Comparison of ENCODE assay signal across 8 cellular contexts in genomic region chr1:145425436-145426029, GRCh38. TPM values are rescaled to one million over a fixed set of nuclear protein-coding genes. Genes with fewer than 3 reads are reported as not detected.
A peak's percentile ranks its signal among the peaks of the same experiment; 100 is the strongest.
DNase-seq lines count a peak whose midpoint lies in the region; ATAC-seq, FAIRE-seq and TF ChIP-seq lines count a peak whose summit lies in the region.

Gene NBPF20 (minus strand): TSS chr1:145425603. CDS start chr1:145405272, 20,331 bp downstream.

- no peaks in the 10 kb centered on the region; a peak in 1 of 5 replicates for H3K27me3 ChIP-seq in HepG2 (ENCODE audit: control insufficient read depth in 1 of 2, insufficient read depth in 2 of 2, low read length in 2 of 2)

- TF ChIP-seq POLR2A in HepG2 (IDR thresholded peaks at IDR 0.05; ENCODE audit: insufficient read depth in 1 of 2, low read depth in 2 of 2, low read length in 2 of 2), result peak in 1 of 2 experiments; percentile 62; a peak in 2 of 4 replicates

- H4K20me1 ChIP-seq in HepG2 (ENCODE audit: insufficient read depth, low read length), result no peaks in the 10 kb centered on the region

- DNase-seq in AG08396 (ENCODE audit: low spot score), result peak; percentile 89
- DNase-seq in NCI-H446 treated with DMSO at 0.1 percent for 48 hours (lab: John Stamatoyannopoulos, UW), result peak; percentile 24
- DNase-seq in activated CD4-positive, alpha-beta T cell treated with anti-CD3 and anti-CD28 coated beads for 48 hours, result peak; percentile 81
- peak; percentile 72 for DNase-seq in coronary artery (ENCODE audit: low spot score)
- DNase-seq in HepG2 (ENCODE audit: low spot score), result peak; percentile 72
- DNase-seq in stimulated activated CD4-positive, alpha-beta T cell treated with anti-CD3 and anti-CD28 coated beads, Interleukin-2, amount 100 ng/mL, for 24 hours, result peak; percentile 83 to 85

- FAIRE-seq in HepG2 (lab: Jason Lieb, UNC), result no peak

- H3K79me2 ChIP-seq in HepG2 (ENCODE audit: insufficient read depth, low read length), result no peaks in the 10 kb centered on the region

- H3K9ac ChIP-seq in HepG2 (ENCODE audit: insufficient read depth, low read depth, low read length), result peak within 1 kb of the TSS; percentile 64

- H3K36me3 ChIP-seq in HepG2 (replicated peaks in 1 of 2; ENCODE audit: control insufficient read depth in 1 of 2, insufficient read depth in 2 of 2, low read length in 2 of 2), result no peaks in the 10 kb centered on the region

- TF ChIP-seq RAD21 in HepG2 (CRISPR knock-in tag; IDR thresholded peaks at IDR 0.05), result no peak

- TF ChIP-seq CTCF in coronary artery (IDR thresholded peaks at IDR 0.05), result no peak
- no peak for TF ChIP-seq CTCF in HepG2 (CRISPR knock-in tag; IDR thresholded peaks at IDR 0.05)

- TF ChIP-seq EP300 in HepG2 (IDR thresholded peaks at IDR 0.05; ENCODE audit: low read depth in 2 of 2, low read length in 2 of 2) (no peak), HepG2 (CRISPR knock-in tag; IDR thresholded peaks at IDR 0.05; ENCODE audit: borderline replicate concordance) (no peak)

- ATAC-seq in GM19023 (IDR thresholded peaks at IDR 0.05; ENCODE audit: unreplicated experiment), result peak; percentile 95
- ATAC-seq in HG03196 (IDR thresholded peaks at IDR 0.05; ENCODE audit: unreplicated experiment), result peak; percentile 95
- ATAC-seq in HepG2, result peak; percentile 99

- CTCF ChIA-PET in HepG2 (lab: Yijun Ruan, JAX; ENCODE audit: low intra/inter-chr PET ratio, low total read pairs), result no interaction called here

- H2AFZ ChIP-seq in HepG2 (ENCODE audit: low read length), result peak within 1 kb of the TSS; percentile 75

- 0 out of 2 replicates have a peak, but pooled peaks cover 6% of the 10 kb centered on the region for H3K4me1 ChIP-seq in HepG2 (ENCODE audit: insufficient read depth, low read length)

- POLR2A ChIA-PET in HepG2 (lab: Yijun Ruan, JAX), result interaction anchor here (0.6 to 0.7 kb wide), 2 partner anchors 40 kb away, joined by 3 read pairs; no protein-coding TSS in a partner anchor

- peak within 1 kb of the TSS in 1 of 2 donors; percentile 77 for H3K27ac ChIP-seq in coronary artery
- peak within 1 kb of the TSS; percentile 21 for H3K27ac ChIP-seq in HepG2 (ENCODE audit: extremely low read length, insufficient read depth, low read length)

- H3K9me3 ChIP-seq in HepG2 (ENCODE audit: low read length), result no peaks in the 10 kb centered on the region

- WGBS in HepG2 (ENCODE audit: low lambda C conversion rate), result 2% methylated on average over 12 of the region's 50 CpGs

- in situ Hi-C loops in HepG2 (cut with HindIII; ENCODE audit: extremely low pct_ligation_motif_present, low pct_unique_long_range_greater_than_20kb), result no loop called here

- peak within 1 kb of the TSS; percentile 84 for H3K4me2 ChIP-seq in HepG2 (ENCODE audit: low read depth, low read length)

- H3K4me3 ChIP-seq in coronary artery, result peak within 1 kb of the TSS; percentile 91
- peak within 1 kb of the TSS; percentile 48 to 76 (median 70) for H3K4me3 ChIP-seq in HepG2 (replicated peaks in 1 of 3; ENCODE audit: insufficient read depth in 1 of 3, low read depth in 2 of 3, low read length in 3 of 3)

- no TSS peak for BruUV-seq in HepG2 (replicated peaks; lab: Mats Ljungman, UMichigan)

- intact Hi-C loops in HepG2 (cut with micrococcal nuclease; ENCODE audit: unreplicated experiment), result no loop called here

TF ChIP-seq in HepG2, 621 proteins besides CTCF, POLR2A, EP300 and RAD21 (continues in another document):
- 0 out of 2 replicates have a peak, but pooled peaks have one; percentile 12 for TF ChIP-seq GATAD2A (CRISPR knock-in tag; IDR thresholded peaks at IDR 0.05)
- 0 out of 2 replicates have a peak, but pooled peaks have one; percentile 15 for TF ChIP-seq ATF7-NPFF (CRISPR knock-in tag; IDR thresholded peaks at IDR 0.05; ENCODE audit: low read depth)
- peak; percentile 27; the same call in 1 of the 2 replicates for TF ChIP-seq ZNF160 (CRISPR knock-in tag; IDR thresholded peaks at IDR 0.05)
- peak; percentile 22; the same call in 1 of the 2 replicates for TF ChIP-seq KDM2A (CRISPR knock-in tag; IDR thresholded peaks at IDR 0.05; ENCODE audit: borderline replicate concordance, low read depth)
- TF ChIP-seq ZFY (CRISPR knock-in tag; IDR thresholded peaks at IDR 0.05), result peak; percentile 49; the same call in 1 of the 2 replicates
- peak; percentile 68 for TF ChIP-seq ZNF687 (CRISPR knock-in tag; IDR thresholded peaks at IDR 0.05)
- TF ChIP-seq GATAD1 (CRISPR knock-in tag; IDR thresholded peaks at IDR 0.05), result peak; percentile 63
- TF ChIP-seq KLF9 (CRISPR knock-in tag; IDR thresholded peaks at IDR 0.05; ENCODE audit: low read depth), result 0 out of 2 replicates have a peak, but pooled peaks have one; percentile 57
- TF ChIP-seq GABPB1 (CRISPR knock-in tag; IDR thresholded peaks at IDR 0.05), result peak; percentile 28; the same call in 1 of the 2 replicates
- TF ChIP-seq ZNF331 (CRISPR knock-in tag; IDR thresholded peaks at IDR 0.05), result no peak
- TF ChIP-seq ZSCAN31 (CRISPR knock-in tag; IDR thresholded peaks at IDR 0.05; ENCODE audit: low read depth), result peak; percentile 46; the same call in 1 of the 2 replicates
- peak; percentile 90 for TF ChIP-seq PITX1 (CRISPR knock-in tag; IDR thresholded peaks at IDR 0.05)
- peak; percentile 39; the same call in 1 of the 2 replicates for TF ChIP-seq FOXC1 (CRISPR knock-in tag; IDR thresholded peaks at IDR 0.05; ENCODE audit: borderline replicate concordance)
- TF ChIP-seq TFAP4 (IDR thresholded peaks at IDR 0.05; ENCODE audit: borderline replicate concordance, low read depth), result peak; percentile 62; the same call in 1 of the 2 replicates
- peak; percentile 32; the same call in 1 of the 2 replicates for TF ChIP-seq MXD1 (CRISPR knock-in tag; IDR thresholded peaks at IDR 0.05)
- TF ChIP-seq ZNF777 (CRISPR knock-in tag; IDR thresholded peaks at IDR 0.05), result peak; percentile 67; the same call in 1 of the 2 replicates

RNA-seq across cellular contexts. Expression of gene NBPF20, which starts in this region (rescaled TPM):
- total RNA-seq in HepG2 (2016; rRNA removed; fragmentation: Illumina TruSeq; extraction: Trizol), result 3.1 and 3.4 TPM in 2 replicates
- 0.35 and 0.61 TPM in 2 replicates for total RNA-seq in HepG2 (2016; cell fraction: cytosol; rRNA removed; fragmentation: Illumina TruSeq; extraction: Trizol; ENCODE audit: low read depth)
- total RNA-seq in HepG2 (2016; cell fraction: insoluble cytoplasmic fraction; rRNA removed; fragmentation: Illumina TruSeq; extraction: Trizol), result 2.8 TPM in 2 replicates
- total RNA-seq in HepG2 (2016; cell fraction: membrane; rRNA removed; fragmentation: Illumina TruSeq; extraction: Trizol), result 1.1 and 1.6 TPM in 2 replicates
- total RNA-seq in HepG2 (2016; cell fraction: nucleus; rRNA removed; fragmentation: Illumina TruSeq; extraction: Trizol), result 4.0 and 5.7 TPM in 2 replicates
- polyA plus RNA-seq in HepG2 (2011; rRNA removed), result 2.8 and 3.0 TPM in 2 replicates
- 1.2 and 2.2 TPM in 2 replicates for polyA plus RNA-seq in HepG2 (2011; cell fraction: cytosol; rRNA removed)
- 3.2 and 3.9 TPM in 2 replicates for polyA plus RNA-seq in HepG2 (2011; cell fraction: nucleus; rRNA removed)
- 1.3 and 2.5 TPM in 2 replicates for polyA plus RNA-seq in HepG2 (2012)
- polyA plus RNA-seq in HepG2 (2016; cell fraction: cytosol; fragmentation: Illumina TruSeq; extraction: Trizol; ENCODE audit: low read depth), result 0.24 and 0.36 TPM in 2 replicates
- 1.6 and 1.7 TPM in 2 replicates for polyA plus RNA-seq in HepG2 (2016; cell fraction: insoluble cytoplasmic fraction; fragmentation: Illumina TruSeq; extraction: Trizol; ENCODE audit: low read depth)
- polyA plus RNA-seq in HepG2 (2016; cell fraction: membrane; fragmentation: Illumina TruSeq; extraction: Trizol; ENCODE audit: low read depth), result 0.45 and 0.47 TPM in 2 replicates
- polyA plus RNA-seq in HepG2 (2016; cell fraction: nucleus; fragmentation: Illumina TruSeq; extraction: Trizol; ENCODE audit: insufficient read depth, low read depth), result 4.9 and 5.4 TPM in 2 replicates
- polyA minus RNA-seq in HepG2 (2011; rRNA and poly(A)+ RNA removed; ENCODE audit: low replicate concordance), result 3.0 and 8.7 TPM in 2 replicates
- polyA minus RNA-seq in HepG2 (2011; cell fraction: cytosol; rRNA and poly(A)+ RNA removed), result 1.1 and 1.6 TPM in 2 replicates
- polyA minus RNA-seq in HepG2 (2011; cell fraction: nucleus; rRNA and poly(A)+ RNA removed), result 5.0 and 7.7 TPM in 2 replicates

Comparison
In these comparisons a context has a peak if more than half of its experiments do, and no peak if none do; other contexts are left out.
1. DNase-seq: peak in every context shown above with its lines; median percentile 89 in AG08396; 84 in stimulated activated CD4-positive, alpha-beta T cell treated with anti-CD3 and anti-CD28 coated beads, Interleukin-2, amount 100 ng/mL, for 24 hours; 81 in activated CD4-positive, alpha-beta T cell treated with anti-CD3 and anti-CD28 coated beads for 48 hours; 72 in coronary artery; 72 in HepG2; 24 in NCI-H446 treated with DMSO at 0.1 percent for 48 hours.